Comparison of ENCODE assay signal across 14 cellular contexts in genomic region chr7:108137993-108138392, GRCh38. TPM values are rescaled to one million over a fixed set of nuclear protein-coding genes. Genes with fewer than 3 reads are reported as not detected.
DNase-seq lines count a peak whose midpoint lies in the region; ATAC-seq, FAIRE-seq and TF ChIP-seq lines count a peak whose summit lies in the region.
"Had no signal": no experiment of that assay in that cellular context is flagged by ENCODE, and none has a peak within 500 bp of the region (broad histone marks: within the 10 kb centered on the region; RNA-seq: fewer than 3 reads in every experiment).

No MANE protein-coding gene starts in this region.

- H3K27ac ChIP-seq in keratinocyte (ENCODE audit: control insufficient read depth, insufficient read depth, low read length) (no peak overlapping the region), body of pancreas (no peak overlapping the region)
- H3K27ac ChIP-seq: 22Rv1 had no signal

- H3K4me3 ChIP-seq in keratinocyte (ENCODE audit: control insufficient read depth in 2 of 3, extremely low read depth in 1 of 3, insufficient read depth in 2 of 3, low read depth in 1 of 3, low read length in 3 of 3) = no peak overlapping the region
- no peak overlapping the region for H3K4me3 ChIP-seq in body of pancreas
- H3K4me3 ChIP-seq: GM23338 had no signal

- H3K4me1 ChIP-seq in keratinocyte (ENCODE audit: control insufficient read depth, extremely low read depth, insufficient read depth, low read length) (peaks cover 3% of the 10 kb centered on the region), body of pancreas (no peaks in the 10 kb centered on the region)

- H3K9ac ChIP-seq in keratinocyte (ENCODE audit: control insufficient read depth, extremely low read depth, insufficient read depth, low read length) = no peak overlapping the region

- no peak overlapping the region for H3K4me3 Mint-ChIP-seq in activated CD4-positive, alpha-beta T cell treated with anti-CD3 and anti-CD28 coated beads for 36 hours
- peak overlapping the region; percentile 56 for H3K4me3 Mint-ChIP-seq in activated naive CD8-positive, alpha-beta T cell treated with anti-CD3 and anti-CD28 coated beads, Interleukin-2, amount 50 U/mL, for 24 hours
- H3K4me3 Mint-ChIP-seq: CD14-positive monocyte; CD8-positive, alpha-beta T cell; GM23338 had no signal

- peak; percentile 22 for ATAC-seq in activated CD4-positive, alpha-beta T cell treated with anti-CD3 and anti-CD28 coated beads for 36 hours
- ATAC-seq in activated naive CD8-positive, alpha-beta T cell treated with anti-CD3 and anti-CD28 coated beads, Interleukin-2, amount 50 U/mL, for 24 hours = peak; percentile 55
- no peak for ATAC-seq in body of pancreas
- ATAC-seq in HG03571 (IDR thresholded peaks at IDR 0.05; ENCODE audit: unreplicated experiment) = no peak
- ATAC-seq: CD8-positive, alpha-beta T cell; GM23338 had no signal

- intact Hi-C loops in activated CD4-positive, alpha-beta T cell treated with anti-CD3 and anti-CD28 coated beads for 36 hours (cut with DNase I, micrococcal nuclease) = loop anchor here in 1 of 2 experiments (5.0 kb wide), 1 partner anchor 326 kb away; no protein-coding TSS in a partner anchor
- intact Hi-C loops in body of pancreas (cut with DNase I) = no loop called here

- H3K9me1 ChIP-seq in keratinocyte (ENCODE audit: control insufficient read depth, extremely low read depth, insufficient read depth, low read length) = no peaks in the 10 kb centered on the region

- no peak for TF ChIP-seq POLR2A in body of pancreas (IDR thresholded peaks at IDR 0.05)

- peaks cover 1% of the 10 kb centered on the region for H3K9me3 Mint-ChIP-seq in activated CD4-positive, alpha-beta T cell treated with anti-CD3 and anti-CD28 coated beads for 36 hours (ENCODE audit: low read depth)
- peaks cover 8% of the 10 kb centered on the region for H3K9me3 Mint-ChIP-seq in activated naive CD8-positive, alpha-beta T cell treated with anti-CD3 and anti-CD28 coated beads, Interleukin-2, amount 50 U/mL, for 24 hours
- H3K9me3 Mint-ChIP-seq: CD8-positive, alpha-beta T cell; GM23338 had no signal

- H3K79me2 ChIP-seq in keratinocyte (ENCODE audit: control insufficient read depth, insufficient read depth, low read length) = no peaks in the 10 kb centered on the region

- H3K36me3 Mint-ChIP-seq in activated CD4-positive, alpha-beta T cell treated with anti-CD3 and anti-CD28 coated beads for 36 hours (ENCODE audit: low read depth) = peaks cover 1% of the 10 kb centered on the region
- H3K36me3 Mint-ChIP-seq in activated naive CD8-positive, alpha-beta T cell treated with anti-CD3 and anti-CD28 coated beads, Interleukin-2, amount 50 U/mL, for 24 hours (ENCODE audit: low read depth) = peaks cover 7% of the 10 kb centered on the region
- H3K36me3 Mint-ChIP-seq: CD14-positive monocyte; CD8-positive, alpha-beta T cell had no signal

- H3K27me3 Mint-ChIP-seq in activated CD4-positive, alpha-beta T cell treated with anti-CD3 and anti-CD28 coated beads for 36 hours = peaks cover 8% of the 10 kb centered on the region
- H3K27me3 Mint-ChIP-seq in activated naive CD8-positive, alpha-beta T cell treated with anti-CD3 and anti-CD28 coated beads, Interleukin-2, amount 50 U/mL, for 24 hours = peaks cover 2% of the 10 kb centered on the region

- H3K27me3 ChIP-seq in keratinocyte (ENCODE audit: control insufficient read depth, extremely low read depth, insufficient read depth, low read length) (no peaks in the 10 kb centered on the region), body of pancreas (no peaks in the 10 kb centered on the region)

- no peaks in the 10 kb centered on the region for H4K20me1 ChIP-seq in keratinocyte (ENCODE audit: control insufficient read depth, extremely low read depth, insufficient read depth, low read length)

- peak; percentile 9 for FAIRE-seq in keratinocyte (lab: Jason Lieb, UNC)

- no peak for TF ChIP-seq CTCF in keratinocyte (optimal IDR thresholded peaks at IDR 0.05 in 1 of 3, IDR thresholded peaks at IDR 0.05 in 1 of 3, conservative IDR thresholded peaks at IDR 0.05 in 1 of 3; ENCODE audit: extremely low read depth in 1 of 3, insufficient read depth in 2 of 3, low read length in 3 of 3)
- TF ChIP-seq CTCF in body of pancreas (IDR thresholded peaks at IDR 0.05) = no peak

- H3K4me1 Mint-ChIP-seq in activated CD4-positive, alpha-beta T cell treated with anti-CD3 and anti-CD28 coated beads for 36 hours = peaks cover 19% of the 10 kb centered on the region
- H3K4me1 Mint-ChIP-seq in activated naive CD8-positive, alpha-beta T cell treated with anti-CD3 and anti-CD28 coated beads, Interleukin-2, amount 50 U/mL, for 24 hours = peaks cover 33% of the 10 kb centered on the region

- DNase-seq in activated CD4-positive, alpha-beta T cell treated with anti-CD3 and anti-CD28 coated beads for 36 hours = no peak
- no peak for DNase-seq in activated CD4-positive, alpha-beta T cell treated with anti-CD3 and anti-CD28 coated beads, Interleukin-2, amount 50 U/mL, for 48 hours
- DNase-seq in activated naive CD8-positive, alpha-beta T cell treated with anti-CD3 and anti-CD28 coated beads, Interleukin-2, amount 50 U/mL, for 24 hours = no peak
- DNase-seq in keratinocyte (ENCODE audit: low read depth, low spot score) = no peak
- DNase-seq in body of pancreas = no peak
- DNase-seq in activated CD4-positive, CD25-positive, alpha-beta regulatory T cell treated with anti-CD3 and anti-CD28 coated beads, Interleukin-2, amount 50 U/mL, for 72 hours = no peak
- DNase-seq: CD8-positive, alpha-beta T cell; DMS53; GF-D8; H7 had no signal

- H3K27ac Mint-ChIP-seq in activated CD4-positive, alpha-beta T cell treated with anti-CD3 and anti-CD28 coated beads for 36 hours = no peak overlapping the region
- H3K27ac Mint-ChIP-seq in activated naive CD8-positive, alpha-beta T cell treated with anti-CD3 and anti-CD28 coated beads, Interleukin-2, amount 50 U/mL, for 24 hours = peak overlapping the region; percentile 83
- H3K27ac Mint-ChIP-seq: CD14-positive monocyte; CD8-positive, alpha-beta T cell; GM23338 had no signal

- H3K9me3 ChIP-seq in keratinocyte (ENCODE audit: control insufficient read depth, low read depth, low read length) (no peaks in the 10 kb centered on the region), body of pancreas (no peaks in the 10 kb centered on the region)

- H3K4me2 ChIP-seq in keratinocyte (ENCODE audit: control insufficient read depth, extremely low read depth, insufficient read depth, low read depth, low read length) = no peak overlapping the region
- H3K4me2 ChIP-seq: GM23338 had no signal

- dilution Hi-C loops in keratinocyte (cut with MboI; ENCODE audit: extremely low pct_ligation_motif_present, low sequenced_read_pairs) = no loop called here

- no peak overlapping the region for H2AFZ ChIP-seq in keratinocyte (ENCODE audit: control insufficient read depth, low read length)
- H2AFZ ChIP-seq: GM23338 had no signal

- WGBS in body of pancreas, 2 donors = 78 to 83% methylated on average over 4 of the region's 4 CpGs

- CTCF ChIA-PET in activated CD4-positive, alpha-beta T cell treated with anti-CD3 and anti-CD28 coated beads for 36 hours (lab: Charles Lee) = interaction anchor here (0.6 to 0.7 kb wide), 2 partner anchors 9 to 50 kb away, joined by 3 read pairs; no protein-coding TSS in a partner anchor

- H3K36me3 ChIP-seq in keratinocyte (ENCODE audit: control insufficient read depth in 2 of 2, extremely low read depth in 1 of 2, insufficient read depth in 2 of 2, low read length in 2 of 2) (no peaks in the 10 kb centered on the region), body of pancreas (replicated peaks in 1 of 2; ENCODE audit: insufficient read depth in 1 of 2, low read depth in 2 of 2) (no peaks in the 10 kb centered on the region)

- POLR2A ChIA-PET in activated CD4-positive, alpha-beta T cell treated with anti-CD3 and anti-CD28 coated beads for 36 hours (lab: Charles Lee) = no interaction called here

RNA-seq across cellular contexts. Expression of gene LAMB4, which starts 7.8 kb away (rescaled TPM):
- not detected for total RNA-seq in activated CD4-positive, alpha-beta T cell treated with anti-CD3 and anti-CD28 coated beads for 36 hours
- 1.6 to 10.3 TPM (median 3.7 TPM) in 3 replicates for polyA plus RNA-seq in keratinocyte
- polyA plus RNA-seq in keratinocyte (2011; ENCODE audit: low read depth) = 7.7 TPM
- 1.6 and 3.0 TPM in 2 replicates for polyA plus RNA-seq in keratinocyte (2011; cell fraction: cytosol; rRNA removed)
- polyA plus RNA-seq in keratinocyte (2011; cell fraction: nucleus; rRNA removed) = 20.0 and 20.1 TPM in 2 replicates
- 0.60 and 3.8 TPM in 2 replicates for polyA plus RNA-seq in keratinocyte (2012; ENCODE audit: low replicate concordance)
- 0.85 to 16.0 TPM (median 6.0 TPM) in 3 replicates for polyA minus RNA-seq in keratinocyte
- 1.7 TPM for polyA minus RNA-seq in keratinocyte (2011; cell fraction: cytosol; rRNA and poly(A)+ RNA removed)
- polyA minus RNA-seq in keratinocyte (2011; cell fraction: nucleus; rRNA and poly(A)+ RNA removed) = 15.9 and 26.8 TPM in 2 replicates
- 1 to 10 TPM in 1 of 2 donors, under 1 TPM in 1; 0.26 to 2.0 TPM for total RNA-seq in body of pancreas
- total RNA-seq: GM23338, H7 had no signal
- polyA plus RNA-seq: CD14-positive monocyte, GM23338 had no signal

Comparison
In these comparisons a context has a peak if more than half of its experiments do, and no peak if none do; other contexts are left out.
1. ATAC-seq: peak in activated CD4-positive, alpha-beta T cell treated with anti-CD3 and anti-CD28 coated beads for 36 hours (single experiment) and activated naive CD8-positive, alpha-beta T cell treated with anti-CD3 and anti-CD28 coated beads, Interleukin-2, amount 50 U/mL, for 24 hours (single experiment); none in body of pancreas (single experiment) and HG03571 (single experiment).